In the genomic region with DNA sequence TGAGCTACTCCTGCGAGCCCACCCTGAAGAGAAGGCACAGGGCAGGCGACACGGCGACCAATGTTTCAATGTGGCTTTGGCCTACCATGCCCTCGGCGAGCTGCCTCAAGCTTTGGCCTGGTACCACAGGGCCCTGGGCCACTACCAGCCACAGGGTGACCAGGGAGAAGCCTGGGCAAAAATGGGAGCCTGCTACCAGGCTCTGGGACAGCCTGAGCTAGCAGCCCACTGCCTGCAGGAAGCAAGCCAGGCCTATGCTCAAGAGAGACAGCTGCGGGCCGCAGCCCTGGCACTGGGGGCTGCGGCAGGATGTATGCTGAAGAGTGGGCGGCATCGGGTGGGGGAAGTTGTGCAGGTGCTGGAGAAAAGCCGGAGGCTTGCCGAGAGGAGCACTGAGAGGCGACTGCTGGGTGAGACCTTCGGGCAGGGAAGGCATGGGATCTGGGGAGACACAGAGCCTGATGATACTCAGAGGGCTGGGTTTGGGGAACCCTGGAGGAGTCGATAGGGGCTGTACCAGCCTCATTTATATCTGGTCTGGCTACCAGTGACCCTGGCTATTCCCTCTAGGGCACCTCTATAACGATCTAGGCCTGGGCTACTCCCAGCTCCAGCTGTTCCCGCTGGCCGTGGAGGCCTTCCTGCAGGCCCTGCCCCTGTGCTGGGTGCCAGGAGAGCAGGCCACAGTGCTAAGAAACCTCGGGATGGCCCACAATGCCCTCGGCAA, we compare ENCODE assay signal across 10 cellular contexts. TPM values are rescaled to one million over a fixed set of nuclear protein-coding genes. Genes with fewer than 3 reads are reported as not detected.
DNase-seq lines count a peak whose midpoint lies in the region; ATAC-seq and TF ChIP-seq lines count a peak whose summit lies in the region.
"Had no signal": no experiment of that assay in that cellular context is flagged by ENCODE, and none has a peak within 500 bp of the region (broad histone marks: within the 10 kb centered on the region; RNA-seq: fewer than 3 reads in every experiment).

No MANE protein-coding gene starts in this region.

- WGBS in stomach, 5 donors = 76 to 85% (median 78%) methylated on average over 14 to 21 of the region's 21 CpGs

- H3K4me3 ChIP-seq in mucosa of descending colon (no peak overlapping the region), stomach (no peak overlapping the region)

- peak; percentile 8 for ATAC-seq in mucosa of descending colon
- no peak for ATAC-seq in left lobe of liver

- TF ChIP-seq CTCF in mucosa of descending colon (IDR thresholded peaks at IDR 0.05) = no peak
- no peak for TF ChIP-seq CTCF in stomach (IDR thresholded peaks at IDR 0.05)

- H3K27me3 ChIP-seq in stomach = no peaks in the 10 kb centered on the region

- no peak for TF ChIP-seq EP300 in stomach (IDR thresholded peaks at IDR 0.05)

- TF ChIP-seq POLR2A in stomach (IDR thresholded peaks at IDR 0.05) = no peak

- no peaks in the 10 kb centered on the region for H3K9me3 ChIP-seq in mucosa of descending colon
- no peaks in the 10 kb centered on the region for H3K9me3 ChIP-seq in stomach

- H3K27ac ChIP-seq in stomach = no peak overlapping the region

- H3K36me3 ChIP-seq in mucosa of descending colon (ENCODE audit: low read depth) (no peaks in the 10 kb centered on the region), stomach (no peaks in the 10 kb centered on the region)

- H3K4me1 ChIP-seq in mucosa of descending colon (ENCODE audit: low read depth) (no peaks in the 10 kb centered on the region), stomach (peaks cover 0 to 9% (median 8%) of the 10 kb centered on the region in 4 donors)

- DNase-seq in stimulated activated CD4-positive, alpha-beta T cell treated with anti-CD3 and anti-CD28 coated beads, Interleukin-2, amount 100 ng/mL, for 24 hours = peak; percentile 31 to 34
- no peak for DNase-seq in stimulated activated CD4-positive, alpha-beta T cell treated with anti-CD3 and anti-CD28 coated beads, Interleukin-4, amount 100 ng/mL, for 1 hour
- peak; percentile 80 for DNase-seq in activated CD8-positive, alpha-beta memory T cell treated with anti-CD3 and anti-CD28 coated beads, Interleukin-2, amount 50 U/mL, for 48 hours
- peak in 1 of 3 donors; percentile 22 for DNase-seq in mucosa of descending colon
- no peak for DNase-seq in left lobe of liver (ENCODE audit: low spot score)
- no peak for DNase-seq in stomach
- no peak for DNase-seq in activated effector memory CD4-positive, alpha-beta T cell treated with Interleukin-2 at 50 U/mL for 16 hours
- no peak for DNase-seq in NCI-H2107 (lab: John Stamatoyannopoulos, UW)
- DNase-seq: kidney, NCI-H524 treated with DMSO at 0.1 percent for 48 hours had no signal

- intact Hi-C loops in mucosa of descending colon (cut with DNase I, micrococcal nuclease) (loop anchor here in 1 of 2 donors (5.0 kb wide), 1 partner anchor 75 kb away; no protein-coding TSS in a partner anchor), stomach (cut with DNase I; ENCODE audit: low total_unique reads) (no loop called here)

RNA-seq across cellular contexts. Expression of a gene that starts 2.3 kb away (rescaled TPM):
- total RNA-seq in mucosa of descending colon (under 1 TPM; 0.25 to 0.43 (median 0.34) TPM), left lobe of liver (not detected), stomach (under 1 TPM in 1 of 5 donors, not detected in 4; 0.55 TPM)
- polyA plus RNA-seq in stomach = not detected

RNA-seq across cellular contexts. Expression of a gene that starts 9.5 kb away (rescaled TPM):
- total RNA-seq in mucosa of descending colon (10 to 100 TPM in 1 of 3 donors, 1 to 10 TPM in 2; 3.4 to 15.5 (median 5.7) TPM), left lobe of liver (0.23 TPM), stomach (10 to 100 TPM in 4 of 5 donors, 1 to 10 TPM in 1; 5.2 to 22.2 (median 14.0) TPM)
- 1 to 10 TPM; 1.2 to 4.7 (median 1.3) TPM for polyA plus RNA-seq in stomach

RNA-seq across cellular contexts. Expression of a gene that starts 9.8 kb away (rescaled TPM):
- 10 to 100 TPM; 70.8 to 94.4 (median 86.5) TPM for total RNA-seq in mucosa of descending colon
- 51.2 TPM for total RNA-seq in left lobe of liver
- 10 to 100 TPM; 46.1 to 81.1 (median 52.7) TPM for total RNA-seq in stomach
- polyA plus RNA-seq in stomach = 10 to 100 TPM; 68.1 to 84.9 (median 71.7) TPM

RNA-seq across cellular contexts. Expression of a gene that starts 19.5 kb away (rescaled TPM):
- total RNA-seq in mucosa of descending colon (10 to 100 TPM; 17.4 to 25.9 (median 21.5) TPM), left lobe of liver (7.3 TPM), stomach (10 to 100 TPM in 3 of 5 donors, 1 to 10 TPM in 2; 9.0 to 15.6 (median 12.9) TPM)
- polyA plus RNA-seq in stomach = 10 to 100 TPM; 11.2 to 24.1 (median 19.9) TPM

RNA-seq across cellular contexts. Expression of a gene that starts 37.4 kb away (rescaled TPM):
- total RNA-seq in mucosa of descending colon (under 1 TPM in 1 of 3 donors, not detected in 2; 0.28 TPM), left lobe of liver (not detected), stomach (not detected)
- polyA plus RNA-seq in stomach = under 1 TPM in 2 of 3 donors, not detected in 1; 0.33 to 0.37 TPM

Comparison
In these comparisons a context has a peak if more than half of its experiments do, and no peak if none do; other contexts are left out.
1. DNase-seq: peak in stimulated activated CD4-positive, alpha-beta T cell treated with anti-CD3 and anti-CD28 coated beads, Interleukin-2, amount 100 ng/mL, for 24 hours (2 of 2) and activated CD8-positive, alpha-beta memory T cell treated with anti-CD3 and anti-CD28 coated beads, Interleukin-2, amount 50 U/mL, for 48 hours (single experiment); none in stimulated activated CD4-positive, alpha-beta T cell treated with anti-CD3 and anti-CD28 coated beads, Interleukin-4, amount 100 ng/mL, for 1 hour (single experiment), left lobe of liver (single experiment), stomach (single experiment), activated effector memory CD4-positive, alpha-beta T cell treated with Interleukin-2 at 50 U/mL for 16 hours (single experiment) and NCI-H2107 (single experiment).